In the genomic region with DNA sequence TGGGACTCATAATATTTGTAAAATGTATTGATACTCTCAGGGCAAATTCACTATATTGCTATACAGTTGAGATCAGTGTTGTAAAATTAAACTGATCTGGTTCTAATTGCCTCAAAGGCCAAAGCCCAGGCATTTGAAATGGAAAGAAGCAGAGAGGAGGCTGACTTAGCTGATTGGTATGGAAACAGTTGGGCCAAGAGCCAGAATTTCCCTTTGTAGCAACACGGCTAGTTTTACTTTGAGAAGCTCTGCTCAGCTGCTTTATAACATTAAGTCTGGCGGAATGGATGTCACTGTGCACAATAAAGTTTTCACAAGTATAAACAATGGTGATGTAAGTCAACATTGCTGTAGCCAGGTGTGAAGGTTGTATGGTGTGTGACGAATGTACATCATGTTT, we compare ENCODE assay signal across 15 cellular contexts.
A peak's percentile ranks its signal among the peaks of the same experiment; 100 is the strongest.
DNase-seq lines count a peak whose midpoint lies in the region; ATAC-seq and TF ChIP-seq lines count a peak whose summit lies in the region.
"Had no signal": no experiment of that assay in that cellular context is flagged by ENCODE, and none has a peak within 500 bp of the region (broad histone marks: within the 10 kb centered on the region; RNA-seq: fewer than 3 reads in every experiment).

No MANE protein-coding gene starts in this region.

- DNase-seq in EH (ENCODE audit: low read depth) (peak; percentile 94), RWPE2 (ENCODE audit: low spot score) (no peak), fibroblast of gingiva (ENCODE audit: low read depth) (peak; percentile 90), renal cortical epithelial cell (ENCODE audit: low read depth) (peak; percentile 84), HK-2 (ENCODE audit: unreplicated experiment) (no peak)
- no peak for DNase-seq in activated CD4-positive, alpha-beta T cell treated with anti-CD3 and anti-CD28 coated beads, Interleukin-2, amount 10 ng/mL, durations not matched to agents 24 days and 14 days
- DNase-seq: activated CD4-positive, CD25-positive, alpha-beta regulatory T cell; gastrocnemius medialis; left ventricle myocardium inferior; NCI-H146; stimulated activated CD4-positive, alpha-beta T cell treated with anti-CD3 and anti-CD28 coated beads, Interleukin-2, amount 100 ng/mL, for 24 hours; stimulated activated naive CD4-positive, alpha-beta T cell had no signal

- no peak overlapping the region for H3K4me3 ChIP-seq in RWPE2 (ENCODE audit: severe bottlenecking)
- H3K4me3 ChIP-seq: cardiac muscle cell, gastrocnemius medialis, left ventricle myocardium inferior had no signal

- TF ChIP-seq CTCF in RWPE2 (IDR thresholded peaks at IDR 0.05; ENCODE audit: poor library complexity, severe bottlenecking) = no peak

- intact Hi-C loops in activated CD4-positive, alpha-beta T cell treated with anti-CD3 and anti-CD28 coated beads, Interleukin-2, amount 10 ng/mL, durations not matched to agents 24 days and 14 days (cut with micrococcal nuclease) = no loop called here

- H3K36me3 ChIP-seq in RWPE2 (ENCODE audit: low read depth) = no peaks in the 10 kb centered on the region

- no peaks in the 10 kb centered on the region for H3K9me3 ChIP-seq in RWPE2 (ENCODE audit: severe bottlenecking)
- H3K9me3 ChIP-seq: gastrocnemius medialis, left ventricle myocardium inferior had no signal

- H3K9me3 Mint-ChIP-seq in activated CD4-positive, alpha-beta T cell treated with anti-CD3 and anti-CD28 coated beads, Interleukin-2, amount 10 ng/mL, durations not matched to agents 24 days and 14 days = no peaks in the 10 kb centered on the region

- H3K27ac ChIP-seq in RWPE2 (ENCODE audit: poor library complexity, severe bottlenecking) = no peak overlapping the region
- H3K27ac ChIP-seq: cardiac muscle cell, gastrocnemius medialis, left ventricle myocardium inferior had no signal

- no peaks in the 10 kb centered on the region for H3K27me3 Mint-ChIP-seq in activated CD4-positive, alpha-beta T cell treated with anti-CD3 and anti-CD28 coated beads, Interleukin-2, amount 10 ng/mL, durations not matched to agents 24 days and 14 days

- no peak overlapping the region for H3K27ac Mint-ChIP-seq in activated CD4-positive, alpha-beta T cell treated with anti-CD3 and anti-CD28 coated beads, Interleukin-2, amount 10 ng/mL, durations not matched to agents 24 days and 14 days

- H3K4me1 Mint-ChIP-seq in activated CD4-positive, alpha-beta T cell treated with anti-CD3 and anti-CD28 coated beads, Interleukin-2, amount 10 ng/mL, durations not matched to agents 24 days and 14 days = no peaks in the 10 kb centered on the region

- ATAC-seq in RWPE2 (ENCODE audit: low read depth) (peak; percentile 58; the same call in 2 of the 3 replicates), HG02678 (IDR thresholded peaks at IDR 0.05; ENCODE audit: unreplicated experiment) (no peak), GM21786 (IDR thresholded peaks at IDR 0.05; ENCODE audit: unreplicated experiment) (no peak)
- ATAC-seq: gastrocnemius medialis had no signal

- no peaks in the 10 kb centered on the region for H3K27me3 ChIP-seq in RWPE2 (ENCODE audit: insufficient read depth, poor library complexity, severe bottlenecking)
- H3K27me3 ChIP-seq: cardiac muscle cell, gastrocnemius medialis had no signal

- no peaks in the 10 kb centered on the region for H3K36me3 Mint-ChIP-seq in activated CD4-positive, alpha-beta T cell treated with anti-CD3 and anti-CD28 coated beads, Interleukin-2, amount 10 ng/mL, durations not matched to agents 24 days and 14 days (ENCODE audit: low read depth)

- H3K4me3 Mint-ChIP-seq in activated CD4-positive, alpha-beta T cell treated with anti-CD3 and anti-CD28 coated beads, Interleukin-2, amount 10 ng/mL, durations not matched to agents 24 days and 14 days = no peak overlapping the region

- H3K4me1 ChIP-seq in RWPE2 (ENCODE audit: insufficient read depth, poor library complexity, severe bottlenecking) = no peaks in the 10 kb centered on the region
- H3K4me1 ChIP-seq: gastrocnemius medialis, left ventricle myocardium inferior had no signal

Comparison
In these comparisons a context has a peak if more than half of its experiments do, and no peak if none do; other contexts are left out.
1. DNase-seq: peak in EH (single experiment), fibroblast of gingiva (single experiment) and renal cortical epithelial cell (single experiment); none in RWPE2 (single experiment), HK-2 (single experiment) and activated CD4-positive, alpha-beta T cell treated with anti-CD3 and anti-CD28 coated beads, Interleukin-2, amount 10 ng/mL, durations not matched to agents 24 days and 14 days (single experiment).